ENCODE assay signal across 18 cellular contexts in genomic region chr22:37474447-37475090, GRCh38. TPM values are rescaled to one million over a fixed set of nuclear protein-coding genes. Genes with fewer than 3 reads are reported as not detected.
"Had no signal": no experiment of that assay in that cellular context is flagged by ENCODE, and none has a peak within 500 bp of the region (broad histone marks: within the 10 kb centered on the region; RNA-seq: fewer than 3 reads in every experiment).

No MANE protein-coding gene starts in this region.

- ATAC-seq: natural killer cell treated with Interleukin-12 subunit alpha and Interleukin-12 subunit beta and Interleukin-15 and Interleukin-18, amount 100 ng/mL, for 72 hours; pancreas; psoas muscle; stimulated activated naive CD8-positive, alpha-beta T cell treated with anti-CD3 and anti-CD28 coated beads, Interleukin-15, Interleukin-2, amounts not matched to agents 100 U/mL and 50 U/mL, for 24 hours; upper lobe of right lung had no signal

- H3K36me3 ChIP-seq: pancreas, right atrium auricular region had no signal

- H3K9me3 Mint-ChIP-seq: activated naive CD4-positive, alpha-beta T cell treated with anti-CD3 and anti-CD28 coated beads, Interleukin-2, amount 50 U/mL, for 24 hours; natural killer cell treated with Interleukin-12 subunit alpha and Interleukin-12 subunit beta and Interleukin-15 and Interleukin-18, amount 100 ng/mL, for 72 hours; T-helper 2 cell treated with Interferon-gamma antibody and Interleukin-4, amounts not matched to agents 5 μg/mL and 100 μg/mL, for 36 hours had no signal

- H3K27me3 Mint-ChIP-seq: activated naive CD4-positive, alpha-beta T cell treated with anti-CD3 and anti-CD28 coated beads, Interleukin-2, amount 50 U/mL, for 24 hours; natural killer cell treated with Interleukin-12 subunit alpha and Interleukin-12 subunit beta and Interleukin-15 and Interleukin-18, amount 100 ng/mL, for 72 hours had no signal

- H3K4me1 Mint-ChIP-seq: activated naive CD4-positive, alpha-beta T cell treated with anti-CD3 and anti-CD28 coated beads, Interleukin-2, amount 50 U/mL, for 24 hours had no signal

- H3K9me3 ChIP-seq: esophagus muscularis mucosa, pancreas, psoas muscle, right atrium auricular region, upper lobe of right lung had no signal

- DNase-seq: activated CD4-positive, CD25-positive, alpha-beta regulatory T cell treated with anti-CD3 and anti-CD28 coated beads, Interleukin-2, amount 50 U/mL, for 72 hours; activated gamma-delta T cell treated with Interleukin-2 at 50 U/mL for 16 hours; cerebellar nuclear complex; hypothalamus; midbrain; psoas muscle; stimulated activated CD4-positive, alpha-beta T cell treated with anti-CD3 and anti-CD28 coated beads, Interleukin-4, amount 100 ng/mL, for 24 hours; stimulated activated naive CD8-positive, alpha-beta T cell treated with anti-CD3 and anti-CD28 coated beads, Interleukin-15, Interleukin-2, amounts not matched to agents 100 U/mL and 50 U/mL, for 24 hours; upper lobe of right lung; WERI-Rb-1 had no signal

- H3K4me1 ChIP-seq: esophagus muscularis mucosa, pancreas, psoas muscle, right atrium auricular region, upper lobe of right lung had no signal

- H3K27ac Mint-ChIP-seq: activated naive CD4-positive, alpha-beta T cell treated with anti-CD3 and anti-CD28 coated beads, Interleukin-2, amount 50 U/mL, for 24 hours; natural killer cell treated with Interleukin-12 subunit alpha and Interleukin-12 subunit beta and Interleukin-15 and Interleukin-18, amount 100 ng/mL, for 72 hours; T-helper 2 cell treated with Interferon-gamma antibody and Interleukin-4, amounts not matched to agents 5 μg/mL and 100 μg/mL, for 36 hours had no signal

- H3K4me3 ChIP-seq: coronary artery, esophagus muscularis mucosa, pancreas, psoas muscle, right atrium auricular region, upper lobe of right lung had no signal

- H3K27ac ChIP-seq: coronary artery, esophagus muscularis mucosa, pancreas, psoas muscle, right atrium auricular region, upper lobe of right lung, WERI-Rb-1 had no signal

- H3K27me3 ChIP-seq: pancreas, right atrium auricular region, upper lobe of right lung had no signal

- H3K4me3 Mint-ChIP-seq: activated naive CD4-positive, alpha-beta T cell treated with anti-CD3 and anti-CD28 coated beads, Interleukin-2, amount 50 U/mL, for 24 hours; natural killer cell treated with Interleukin-12 subunit alpha and Interleukin-12 subunit beta and Interleukin-15 and Interleukin-18, amount 100 ng/mL, for 72 hours; T-helper 2 cell treated with Interferon-gamma antibody and Interleukin-4, amounts not matched to agents 5 μg/mL and 100 μg/mL, for 36 hours had no signal

RNA-seq across cellular contexts. Expression of gene ELFN2, which starts 47.3 kb away (rescaled TPM):
- total RNA-seq: psoas muscle, right atrium auricular region, subcutaneous adipose tissue had no signal
